Comparison of ENCODE assay signal across 1 cellular context in the genomic region with DNA sequence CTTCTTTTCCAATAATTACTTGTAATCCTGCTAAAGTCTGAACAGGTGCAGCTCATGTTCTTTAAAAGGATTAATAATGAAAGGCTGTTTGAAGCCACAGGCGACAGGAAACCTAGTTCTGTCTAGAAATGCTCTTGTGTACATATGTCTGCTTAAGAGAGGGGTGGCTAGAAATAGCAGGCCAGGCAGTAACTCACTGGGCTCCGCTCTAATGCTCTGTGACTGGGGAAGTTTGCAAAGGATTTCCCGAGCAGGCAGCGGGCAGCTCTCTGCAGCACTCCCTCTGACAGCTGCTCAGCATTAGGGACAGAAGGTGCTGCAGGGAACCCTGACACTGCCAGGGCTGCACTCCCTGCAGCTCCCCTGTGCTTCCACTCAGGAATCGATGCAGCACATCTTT.
TF ChIP-seq lines count a peak whose summit lies in the region.

No MANE protein-coding gene starts in this region.

TF ChIP-seq in GM12878, 131 proteins besides CTCF, POLR2A, EP300 and RAD21 (continued from another document):
- TF ChIP-seq, protein P1, sequence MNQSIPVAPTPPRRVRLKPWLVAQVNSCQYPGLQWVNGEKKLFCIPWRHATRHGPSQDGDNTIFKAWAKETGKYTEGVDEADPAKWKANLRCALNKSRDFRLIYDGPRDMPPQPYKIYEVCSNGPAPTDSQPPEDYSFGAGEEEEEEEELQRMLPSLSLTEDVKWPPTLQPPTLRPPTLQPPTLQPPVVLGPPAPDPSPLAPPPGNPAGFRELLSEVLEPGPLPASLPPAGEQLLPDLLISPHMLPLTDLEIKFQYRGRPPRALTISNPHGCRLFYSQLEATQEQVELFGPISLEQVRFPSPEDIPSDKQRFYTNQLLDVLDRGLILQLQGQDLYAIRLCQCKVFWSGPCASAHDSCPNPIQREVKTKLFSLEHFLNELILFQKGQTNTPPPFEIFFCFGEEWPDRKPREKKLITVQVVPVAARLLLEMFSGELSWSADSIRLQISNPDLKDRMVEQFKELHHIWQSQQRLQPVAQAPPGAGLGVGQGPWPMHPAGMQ (IDR thresholded peaks at IDR 0.05; ENCODE audit: borderline replicate concordance): no peak
- TF ChIP-seq CBX5 (IDR thresholded peaks at IDR 0.05; ENCODE audit: low read depth) (peak; percentile 86; the same call in 1 of the 2 replicates), BMI1 (IDR thresholded peaks at IDR 0.05; ENCODE audit: borderline replicate concordance) (no peak), SPI1 (IDR thresholded peaks at IDR 0.05; ENCODE audit: borderline replicate concordance, insufficient read depth, low read depth, low read length) (no peak), TARDBP (IDR thresholded peaks at IDR 0.05; ENCODE audit: borderline replicate concordance) (peak; percentile 85; the same call in 1 of the 2 replicates), PML (IDR thresholded peaks at IDR 0.05; ENCODE audit: low read length) (0 out of 2 replicates have a peak, but pooled peaks have one; percentile 31), RUNX3 (IDR thresholded peaks at IDR 0.05; ENCODE audit: low read length) (peak; percentile 73), TAF1 (IDR thresholded peaks at IDR 0.05; ENCODE audit: borderline replicate concordance, low read depth, low read length) (peak; percentile 64; the same call in 1 of the 2 replicates), ZNF384 (IDR thresholded peaks at IDR 0.05; ENCODE audit: borderline replicate concordance, low read depth, low read length) (no peak), TCF12 (IDR thresholded peaks at IDR 0.05; ENCODE audit: low read depth, low read length) (peak; percentile 61; the same call in 1 of the 2 replicates), MEF2A (IDR thresholded peaks at IDR 0.05; ENCODE audit: insufficient read depth, low read depth, low read length) (peak; percentile 64; the same call in 1 of the 2 replicates), CREM (IDR thresholded peaks at IDR 0.05; ENCODE audit: low read depth) (peak; percentile 37; the same call in 1 of the 2 replicates)
- TF ChIP-seq, protein P2, sequence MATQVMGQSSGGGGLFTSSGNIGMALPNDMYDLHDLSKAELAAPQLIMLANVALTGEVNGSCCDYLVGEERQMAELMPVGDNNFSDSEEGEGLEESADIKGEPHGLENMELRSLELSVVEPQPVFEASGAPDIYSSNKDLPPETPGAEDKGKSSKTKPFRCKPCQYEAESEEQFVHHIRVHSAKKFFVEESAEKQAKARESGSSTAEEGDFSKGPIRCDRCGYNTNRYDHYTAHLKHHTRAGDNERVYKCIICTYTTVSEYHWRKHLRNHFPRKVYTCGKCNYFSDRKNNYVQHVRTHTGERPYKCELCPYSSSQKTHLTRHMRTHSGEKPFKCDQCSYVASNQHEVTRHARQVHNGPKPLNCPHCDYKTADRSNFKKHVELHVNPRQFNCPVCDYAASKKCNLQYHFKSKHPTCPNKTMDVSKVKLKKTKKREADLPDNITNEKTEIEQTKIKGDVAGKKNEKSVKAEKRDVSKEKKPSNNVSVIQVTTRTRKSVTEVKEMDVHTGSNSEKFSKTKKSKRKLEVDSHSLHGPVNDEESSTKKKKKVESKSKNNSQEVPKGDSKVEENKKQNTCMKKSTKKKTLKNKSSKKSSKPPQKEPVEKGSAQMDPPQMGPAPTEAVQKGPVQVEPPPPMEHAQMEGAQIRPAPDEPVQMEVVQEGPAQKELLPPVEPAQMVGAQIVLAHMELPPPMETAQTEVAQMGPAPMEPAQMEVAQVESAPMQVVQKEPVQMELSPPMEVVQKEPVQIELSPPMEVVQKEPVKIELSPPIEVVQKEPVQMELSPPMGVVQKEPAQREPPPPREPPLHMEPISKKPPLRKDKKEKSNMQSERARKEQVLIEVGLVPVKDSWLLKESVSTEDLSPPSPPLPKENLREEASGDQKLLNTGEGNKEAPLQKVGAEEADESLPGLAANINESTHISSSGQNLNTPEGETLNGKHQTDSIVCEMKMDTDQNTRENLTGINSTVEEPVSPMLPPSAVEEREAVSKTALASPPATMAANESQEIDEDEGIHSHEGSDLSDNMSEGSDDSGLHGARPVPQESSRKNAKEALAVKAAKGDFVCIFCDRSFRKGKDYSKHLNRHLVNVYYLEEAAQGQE (IDR thresholded peaks at IDR 0.05; ENCODE audit: low read depth, low read length): no peak
